In the genomic region with DNA sequence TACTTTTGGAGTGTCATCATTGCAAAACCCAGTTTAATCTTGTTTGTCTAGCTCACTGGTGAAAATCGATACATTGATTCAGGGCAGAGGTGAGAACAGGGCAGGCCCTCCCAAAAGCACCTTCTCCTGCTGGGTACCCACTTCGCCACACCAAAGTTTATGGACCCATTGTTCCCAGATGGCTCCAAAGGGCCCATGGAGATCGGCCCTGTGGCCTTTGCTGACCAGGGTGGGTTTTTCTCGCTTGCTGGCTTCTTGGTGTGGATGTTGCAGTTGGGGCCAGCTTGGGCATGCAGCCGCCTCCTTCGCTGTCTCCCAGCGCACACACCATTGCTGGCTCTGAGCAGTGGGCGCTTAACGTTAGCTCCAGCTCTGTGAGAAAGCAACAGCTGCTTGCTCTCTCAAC, we compare ENCODE assay signal across 28 cellular contexts.
"Had no signal": no experiment of that assay in that cellular context is flagged by ENCODE, and none has a peak within 500 bp of the region (broad histone marks: within the 10 kb centered on the region; RNA-seq: fewer than 3 reads in every experiment).

No MANE protein-coding gene starts in this region.

- H3K27ac Mint-ChIP-seq: activated CD4-positive, alpha-beta memory T cell treated with anti-CD3 and anti-CD28 coated beads for 36 hours; activated CD4-positive, alpha-beta T cell treated with anti-CD3 and anti-CD28 coated beads, Interleukin-2, amount 10 ng/mL, durations not matched to agents 7 days and 5 days; activated naive CD4-positive, alpha-beta T cell treated with anti-CD3 and anti-CD28 coated beads for 36 hours; activated naive CD8-positive, alpha-beta T cell had no signal

- H3K36me3 Mint-ChIP-seq: activated CD4-positive, alpha-beta memory T cell treated with anti-CD3 and anti-CD28 coated beads for 36 hours; activated naive CD8-positive, alpha-beta T cell; brain had no signal

- H3K4me1 Mint-ChIP-seq: activated CD4-positive, alpha-beta T cell treated with anti-CD3 and anti-CD28 coated beads, Interleukin-2, amount 10 ng/mL, durations not matched to agents 7 days and 5 days; central memory CD8-positive, alpha-beta T cell had no signal

- FAIRE-seq: astrocyte had no signal

- H3K36me3 ChIP-seq: SJSA1 had no signal

- H3K9me3 ChIP-seq: SJSA1 had no signal

- H3K9ac ChIP-seq: KMS-11 had no signal

- ATAC-seq: activated T-cell treated with anti-CD3 and anti-CD28 coated beads, Interleukin-2, amount 50 U/mL, for 4 hours; Panc1; SK-N-SH treated with all-trans-retinoic acid at 6 μM for 48 hours had no signal

- H3K4me3 ChIP-seq: SJSA1 had no signal

- H3K27ac ChIP-seq: KMS-11, RWPE1, SJSA1 had no signal

- DNase-seq: activated CD4-positive, alpha-beta memory T cell treated with anti-CD3 and anti-CD28 coated beads for 36 hours; activated CD4-positive, alpha-beta T cell treated with anti-CD3 and anti-CD28 coated beads, Interleukin-2, amount 10 ng/mL, durations not matched to agents 7 days and 5 days; activated CD4-positive, CD25-positive, alpha-beta regulatory T cell; activated CD8-positive, alpha-beta memory T cell treated with anti-CD3 and anti-CD28 coated beads for 24 hours; activated effector memory CD4-positive, alpha-beta T cell treated with anti-CD3 and anti-CD28 coated beads, Interleukin-2, amount 50 U/mL, for 16 hours; activated naive CD4-positive, alpha-beta T cell treated with anti-CD3 and anti-CD28 coated beads for 36 hours; activated T-cell treated with anti-CD3 and anti-CD28 coated beads, Interleukin-2, amount 50 U/mL, for 4 hours; amygdala; NCI-H1105; NCI-H1436; NCI-H1694 treated with DMSO at 0.1 percent for 48 hours; NCI-H2029 treated with DMSO at 0.1 percent for 48 hours; NCI-H446; NCI-H526; NK-92 treated with Interleukin-12 subunit alpha and Interleukin-12 subunit beta, amount 100 ng/mL, for 24 hours; OCI-M1; Right ventricle myocardium superior; SW 1271; T-helper 9 cell had no signal

- H3K4me2 ChIP-seq: KMS-11 had no signal

- H3K9me3 Mint-ChIP-seq: activated CD4-positive, alpha-beta memory T cell treated with anti-CD3 and anti-CD28 coated beads for 36 hours; activated CD4-positive, alpha-beta T cell treated with anti-CD3 and anti-CD28 coated beads, Interleukin-2, amount 10 ng/mL, durations not matched to agents 7 days and 5 days; activated naive CD4-positive, alpha-beta T cell treated with anti-CD3 and anti-CD28 coated beads for 36 hours; activated T-cell treated with anti-CD3 and anti-CD28 coated beads, Interleukin-2, amount 50 U/mL, for 4 hours; central memory CD8-positive, alpha-beta T cell had no signal

- H3K4me1 ChIP-seq: SJSA1 had no signal

- H3K4me3 Mint-ChIP-seq: activated CD4-positive, alpha-beta memory T cell treated with anti-CD3 and anti-CD28 coated beads for 36 hours; activated CD4-positive, alpha-beta T cell treated with anti-CD3 and anti-CD28 coated beads, Interleukin-2, amount 10 ng/mL, durations not matched to agents 7 days and 5 days; activated naive CD4-positive, alpha-beta T cell treated with anti-CD3 and anti-CD28 coated beads for 36 hours; activated naive CD8-positive, alpha-beta T cell; activated T-cell treated with anti-CD3 and anti-CD28 coated beads, Interleukin-2, amount 50 U/mL, for 4 hours; brain; central memory CD8-positive, alpha-beta T cell had no signal
